ENCODE assay signal across 9 cellular contexts in genomic region chr5:53008751-53009150, GRCh38. TPM values are rescaled to one million over a fixed set of nuclear protein-coding genes. Genes with fewer than 3 reads are reported as not detected.
DNase-seq lines count a peak whose midpoint lies in the region; ATAC-seq and TF ChIP-seq lines count a peak whose summit lies in the region.
"Had no signal": no experiment of that assay in that cellular context is flagged by ENCODE, and none has a peak within 500 bp of the region (broad histone marks: within the 10 kb centered on the region; RNA-seq: fewer than 3 reads in every experiment).

No MANE protein-coding gene starts in this region.

- peaks cover 29% of the 10 kb centered on the region for H3K36me3 Mint-ChIP-seq in T-helper 2 cell treated with Interferon-gamma antibody and Interleukin-4, amounts not matched to agents 5 μg/mL and 100 μg/mL, for 36 hours (ENCODE audit: low read depth)

- no peak for TF ChIP-seq CTCF in heart left ventricle (IDR thresholded peaks at IDR 0.05)

- no peak overlapping the region for H3K4me3 ChIP-seq in heart left ventricle

- H3K27me3 Mint-ChIP-seq in T-helper 2 cell treated with Interferon-gamma antibody and Interleukin-4, amounts not matched to agents 5 μg/mL and 100 μg/mL, for 36 hours (ENCODE audit: low read depth) = peaks cover 22% of the 10 kb centered on the region

- H3K9me3 Mint-ChIP-seq in T-helper 2 cell treated with Interferon-gamma antibody and Interleukin-4, amounts not matched to agents 5 μg/mL and 100 μg/mL, for 36 hours = peaks cover 9% of the 10 kb centered on the region

- H3K4me1 Mint-ChIP-seq in T-helper 2 cell treated with Interferon-gamma antibody and Interleukin-4, amounts not matched to agents 5 μg/mL and 100 μg/mL, for 36 hours (ENCODE audit: low read depth) = peaks cover 69% of the 10 kb centered on the region

- H3K27me3 ChIP-seq in heart left ventricle = no peaks in the 10 kb centered on the region

- peaks cover 0 to 12% (median 0%) of the 10 kb centered on the region in 12 donors for H3K4me1 ChIP-seq in heart left ventricle

- H3K27ac Mint-ChIP-seq in T-helper 2 cell treated with Interferon-gamma antibody and Interleukin-4, amounts not matched to agents 5 μg/mL and 100 μg/mL, for 36 hours = peak overlapping the region; percentile 66

- WGBS in heart left ventricle, 4 donors = 67 to 82% (median 70%) methylated on average over 1 of the region's 1 CpG

- TF ChIP-seq POLR2A in heart left ventricle (IDR thresholded peaks at IDR 0.05) = no peak

- no peaks in the 10 kb centered on the region for H3K36me3 ChIP-seq in heart left ventricle

- peak overlapping the region; percentile 1 for H3K4me3 Mint-ChIP-seq in T-helper 2 cell treated with Interferon-gamma antibody and Interleukin-4, amounts not matched to agents 5 μg/mL and 100 μg/mL, for 36 hours

- no peak overlapping the region for H3K27ac ChIP-seq in heart left ventricle
- H3K27ac ChIP-seq: VCaP had no signal

- intact Hi-C loops in heart left ventricle (cut with DNase I) = no loop called here

- peak; percentile 65 for DNase-seq in activated effector memory CD4-positive, alpha-beta T cell treated with anti-CD3 and anti-CD28 coated beads, Interleukin-2, amount 50 U/mL, for 16 hours
- no peak for DNase-seq in activated effector memory CD4-positive, alpha-beta T cell treated with Interleukin-2 at 50 U/mL for 16 hours
- peak; percentile 59 for DNase-seq in T-helper 2 cell treated with Interferon-gamma antibody and Interleukin-4, amounts not matched to agents 5 μg/mL and 100 μg/mL, for 36 hours (ENCODE audit: low spot score)
- peak; percentile 48 for DNase-seq in stimulated activated CD8-positive, alpha-beta memory T cell treated with anti-CD3 and anti-CD28 coated beads, Interleukin-4, amount 100 ng/mL, for 48 hours
- DNase-seq in anterior cingulate cortex (lab: John Stamatoyannopoulos, UW) = no peak
- no peak for DNase-seq in heart left ventricle
- no peak for DNase-seq in GM03348 (ENCODE audit: low spot score)

- ATAC-seq in HG03060 (IDR thresholded peaks at IDR 0.05; ENCODE audit: low read depth, unreplicated experiment) = peak; percentile 98
- no peak for ATAC-seq in heart left ventricle

- H3K9me3 ChIP-seq in heart left ventricle = peaks cover 0 to 8% (median 0%) of the 10 kb centered on the region in 12 donors

RNA-seq across cellular contexts. Expression of gene ITGA2, which starts 19.6 kb away (rescaled TPM):
- total RNA-seq in heart left ventricle = 10 to 100 TPM in 1 of 9 donors, 1 to 10 TPM in 3, under 1 TPM in 5; 0.25 to 10.7 (median 1.00) TPM
- 1 to 10 TPM in 1 of 2 donors, under 1 TPM in 1; 0.23 to 1.9 TPM for polyA plus RNA-seq in heart left ventricle

Comparison
In these comparisons a context has a peak if more than half of its experiments do, and no peak if none do; other contexts are left out.
1. DNase-seq: peak in activated effector memory CD4-positive, alpha-beta T cell treated with anti-CD3 and anti-CD28 coated beads, Interleukin-2, amount 50 U/mL, for 16 hours (single experiment), T-helper 2 cell treated with Interferon-gamma antibody and Interleukin-4, amounts not matched to agents 5 μg/mL and 100 μg/mL, for 36 hours (single experiment) and stimulated activated CD8-positive, alpha-beta memory T cell treated with anti-CD3 and anti-CD28 coated beads, Interleukin-4, amount 100 ng/mL, for 48 hours (single experiment); none in activated effector memory CD4-positive, alpha-beta T cell treated with Interleukin-2 at 50 U/mL for 16 hours (single experiment), anterior cingulate cortex (0 of 58), heart left ventricle (0 of 5) and GM03348 (single experiment).